In the genomic region with DNA sequence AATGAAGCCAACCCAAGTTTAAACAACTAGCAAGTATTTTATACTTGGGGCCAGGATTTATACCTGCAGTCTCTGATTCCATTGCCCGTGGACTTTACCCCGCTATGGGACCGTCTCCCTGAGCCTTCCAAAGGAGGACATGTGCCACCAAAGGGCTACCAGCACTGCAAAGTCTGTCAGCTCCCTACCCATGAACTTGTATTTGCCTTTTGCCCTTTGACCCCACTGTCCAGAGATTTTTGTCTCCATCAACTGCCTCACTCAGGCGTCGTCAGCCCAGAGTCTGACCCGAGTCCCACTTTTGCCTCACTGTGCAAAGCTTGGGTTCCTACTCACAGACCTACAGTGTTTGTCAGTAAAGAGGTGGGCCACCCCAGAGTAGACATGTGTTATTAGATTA, we compare ENCODE assay signal across 24 cellular contexts.
"Had no signal": no experiment of that assay in that cellular context is flagged by ENCODE, and none has a peak within 500 bp of the region (broad histone marks: within the 10 kb centered on the region; RNA-seq: fewer than 3 reads in every experiment).

No MANE protein-coding gene starts in this region.

- H3K27ac ChIP-seq: neural progenitor cell, prostate gland, right atrium auricular region, sigmoid colon, spleen, testis, upper lobe of left lung had no signal

- H3K36me3 Mint-ChIP-seq: mesothelial cell of epicardium; neural progenitor cell; stimulated activated memory B cell treated with anti-CD40 and anti-IgM and Interleukin-4, amounts not matched to agents 10 μg/mL and 1 μg/mL and 100 μg/mL, for 72 hours had no signal

- H3K27me3 ChIP-seq: neural progenitor cell, right atrium auricular region, sigmoid colon, spleen, testis, tibial artery, upper lobe of left lung had no signal

- H3K4me3 Mint-ChIP-seq: mesothelial cell of epicardium; naive thymus-derived CD4-positive, alpha-beta T cell; nephron; neural progenitor cell; stimulated activated memory B cell treated with anti-CD40 and anti-IgM and Interleukin-4, amounts not matched to agents 10 μg/mL and 1 μg/mL and 100 μg/mL, for 72 hours had no signal

- H3K4me3 ChIP-seq: coronary artery, mucosa of descending colon, neural progenitor cell, prostate gland, right atrium auricular region, sigmoid colon, spleen, testis, tibial artery, upper lobe of left lung had no signal

- H3K36me3 ChIP-seq: neural progenitor cell, prostate gland, right atrium auricular region, sigmoid colon, spleen, tibial artery, upper lobe of left lung had no signal

- ATAC-seq: mucosa of descending colon; naive thymus-derived CD4-positive, alpha-beta T cell; stimulated activated memory B cell treated with anti-CD40 and anti-IgM and Interleukin-4, amounts not matched to agents 10 μg/mL and 1 μg/mL and 100 μg/mL, for 72 hours; stimulated activated naive CD8-positive, alpha-beta T cell treated with anti-CD3 and anti-CD28 coated beads, Interleukin-15, Interleukin-2, amounts not matched to agents 100 U/mL and 50 U/mL, for 24 hours had no signal

- H3K9me3 ChIP-seq: mucosa of descending colon, prostate gland, right atrium auricular region, sigmoid colon, spleen, testis, tibial artery, upper lobe of left lung had no signal

- H3K4me1 Mint-ChIP-seq: neural progenitor cell; stimulated activated memory B cell treated with anti-CD40 and anti-IgM and Interleukin-4, amounts not matched to agents 10 μg/mL and 1 μg/mL and 100 μg/mL, for 72 hours had no signal

- H2AFZ ChIP-seq: neural progenitor cell had no signal

- FAIRE-seq: frontal cortex, keratinocyte, urothelium cell line had no signal

- H3K27me3 Mint-ChIP-seq: naive thymus-derived CD4-positive, alpha-beta T cell; stimulated activated memory B cell treated with anti-CD40 and anti-IgM and Interleukin-4, amounts not matched to agents 10 μg/mL and 1 μg/mL and 100 μg/mL, for 72 hours had no signal

- H3K9me3 Mint-ChIP-seq: mesothelial cell of epicardium; nephron; neural progenitor cell; stimulated activated memory B cell treated with anti-CD40 and anti-IgM and Interleukin-4, amounts not matched to agents 10 μg/mL and 1 μg/mL and 100 μg/mL, for 72 hours had no signal

- H3K4me2 ChIP-seq: neural progenitor cell had no signal

- H3K4me1 ChIP-seq: neural progenitor cell, prostate gland, spleen, testis, upper lobe of left lung had no signal

- H3K27ac Mint-ChIP-seq: mesothelial cell of epicardium; nephron; neural progenitor cell; stimulated activated memory B cell treated with anti-CD40 and anti-IgM and Interleukin-4, amounts not matched to agents 10 μg/mL and 1 μg/mL and 100 μg/mL, for 72 hours had no signal

- DNase-seq: dermis blood vessel endothelial cell; effector memory CD4-positive, alpha-beta T cell; erythroblast; mesenchymal stem cell; mucosa of descending colon; naive thymus-derived CD4-positive, alpha-beta T cell; sigmoid colon; stimulated activated CD4-positive, alpha-beta T cell treated with anti-CD3 and anti-CD28 coated beads, Interleukin-4, amount 100 ng/mL, for 4 hours; stimulated activated naive CD8-positive, alpha-beta T cell treated with anti-CD3 and anti-CD28 coated beads, Interleukin-15, Interleukin-2, amounts not matched to agents 100 U/mL and 50 U/mL, for 24 hours; substantia nigra; testis; tibial artery; upper lobe of left lung had no signal

- H3K9ac ChIP-seq: neural progenitor cell had no signal
